In the genomic region with DNA sequence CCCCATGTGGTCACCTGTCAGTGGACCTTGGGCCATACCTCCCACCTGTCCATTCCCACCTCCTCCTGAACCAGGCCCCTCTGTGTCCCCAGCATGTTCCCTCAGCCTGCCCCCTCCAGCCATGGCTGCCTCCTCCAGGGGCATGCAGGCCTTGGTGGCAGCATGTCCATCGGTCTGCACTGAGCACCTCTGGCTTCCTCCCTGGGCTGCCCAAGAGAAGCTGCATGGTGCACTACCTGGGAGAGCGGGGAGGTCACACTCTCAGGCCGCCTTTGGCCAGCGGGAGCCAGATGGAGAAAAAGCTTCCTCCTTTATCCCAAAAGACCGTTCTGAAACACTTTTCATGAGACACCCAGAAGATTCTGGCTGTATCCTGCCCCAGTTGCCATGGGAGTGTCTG, we compare ENCODE assay signal across 33 cellular contexts.
"Had no signal": no experiment of that assay in that cellular context is flagged by ENCODE, and none has a peak within 500 bp of the region (broad histone marks: within the 10 kb centered on the region; RNA-seq: fewer than 3 reads in every experiment).

No MANE protein-coding gene starts in this region.

- H3K4me3 Mint-ChIP-seq: activated B cell treated with CpG ODN at 0.5 μM for 24 hours; activated CD4-positive, alpha-beta memory T cell treated with anti-CD3 and anti-CD28 coated beads for 36 hours; activated CD4-positive, alpha-beta T cell treated with anti-CD3 and anti-CD28 coated beads, Interleukin-2, amount 10 ng/mL, durations not matched to agents 24 days and 14 days; activated CD8-positive, alpha-beta memory T cell treated with anti-CD3 and anti-CD28 coated beads, Interleukin-2, amount 10 ng/mL, durations not matched to agents 7 days and 5 days; activated CD8-positive, alpha-beta T cell treated with anti-CD3 and anti-CD28 coated beads, Interleukin-2, amount 10 ng/mL, durations not matched to agents 7 days and 5 days; activated naive CD4-positive, alpha-beta T cell treated with anti-CD3 and anti-CD28 coated beads for 36 hours; activated naive CD4-positive, alpha-beta T cell treated with anti-CD3 and anti-CD28 coated beads, Interleukin-2, amount 50 U/mL, for 24 hours; activated naive CD8-positive, alpha-beta T cell treated with anti-CD3 and anti-CD28 coated beads for 36 hours; activated naive CD8-positive, alpha-beta T cell treated with anti-CD3 and anti-CD28 coated beads, Interleukin-2, amount 50 U/mL, for 24 hours; activated T-helper 1 cell treated with anti-CD3 and anti-CD28 coated beads, Interleukin-12 subunit alpha, Interleukin-12 subunit beta, Interleukin-2, Interleukin-4 antibody, amounts not matched to agents 30 ng/mL and 10 ng/mL and 1 ng/mL, durations not matched to agents 14 hours and 24 hours and 36 hours; dendritic cell treated with granulocyte-macrophage colony-stimulating factor and Interleukin-4, amounts not matched to agents 40 ng/mL and 50 ng/mL, for 4 days; endodermal cell; T-helper 17 cell; T-helper 2 cell treated with Interferon-gamma antibody and Interleukin-4, amounts not matched to agents 5 μg/mL and 100 μg/mL, for 36 hours had no signal

- H3K9me3 ChIP-seq: adrenal gland, body of pancreas had no signal

- H3K4me3 ChIP-seq: adrenal gland, body of pancreas, coronary artery, dorsolateral prefrontal cortex had no signal

- H3K36me3 Mint-ChIP-seq: activated CD4-positive, alpha-beta memory T cell treated with anti-CD3 and anti-CD28 coated beads for 36 hours; activated CD8-positive, alpha-beta memory T cell treated with anti-CD3 and anti-CD28 coated beads, Interleukin-2, amount 10 ng/mL, durations not matched to agents 7 days and 5 days; activated naive CD4-positive, alpha-beta T cell treated with anti-CD3 and anti-CD28 coated beads, Interleukin-2, amount 50 U/mL, for 24 hours; activated naive CD8-positive, alpha-beta T cell treated with anti-CD3 and anti-CD28 coated beads for 36 hours had no signal

- H3K27me3 ChIP-seq: body of pancreas had no signal

- H3K27ac Mint-ChIP-seq: activated B cell treated with CpG ODN at 0.5 μM for 24 hours; activated CD4-positive, alpha-beta memory T cell treated with anti-CD3 and anti-CD28 coated beads for 36 hours; activated CD4-positive, alpha-beta T cell treated with anti-CD3 and anti-CD28 coated beads, Interleukin-2, amount 10 ng/mL, durations not matched to agents 24 days and 14 days; activated CD8-positive, alpha-beta memory T cell treated with anti-CD3 and anti-CD28 coated beads, Interleukin-2, amount 10 ng/mL, durations not matched to agents 7 days and 5 days; activated CD8-positive, alpha-beta T cell treated with anti-CD3 and anti-CD28 coated beads, Interleukin-2, amount 10 ng/mL, durations not matched to agents 7 days and 5 days; activated naive CD4-positive, alpha-beta T cell treated with anti-CD3 and anti-CD28 coated beads for 36 hours; activated naive CD4-positive, alpha-beta T cell treated with anti-CD3 and anti-CD28 coated beads, Interleukin-2, amount 50 U/mL, for 24 hours; activated naive CD8-positive, alpha-beta T cell treated with anti-CD3 and anti-CD28 coated beads for 36 hours; activated naive CD8-positive, alpha-beta T cell treated with anti-CD3 and anti-CD28 coated beads, Interleukin-2, amount 50 U/mL, for 24 hours; activated T-helper 1 cell treated with anti-CD3 and anti-CD28 coated beads, Interleukin-12 subunit alpha, Interleukin-12 subunit beta, Interleukin-2, Interleukin-4 antibody, amounts not matched to agents 30 ng/mL and 10 ng/mL and 1 ng/mL, durations not matched to agents 14 hours and 24 hours and 36 hours; activated T-helper 2 cell treated with anti-CD3 and anti-CD28 coated beads, Interferon-gamma antibody, Interleukin-2, Interleukin-4, amounts not matched to agents 10 μg/mL and 5 μg/mL and 100 μg/mL, durations not matched to agents 14 hours and 24 hours and 36 hours; dendritic cell treated with granulocyte-macrophage colony-stimulating factor and Interleukin-4, amounts not matched to agents 40 ng/mL and 50 ng/mL, for 4 days; endodermal cell; T-helper 17 cell; T-helper 2 cell treated with Interferon-gamma antibody and Interleukin-4, amounts not matched to agents 5 μg/mL and 100 μg/mL, for 36 hours had no signal

- H3K4me1 ChIP-seq: adrenal gland had no signal

- H3K36me3 ChIP-seq: adrenal gland, WERI-Rb-1 had no signal

- H3K9me3 Mint-ChIP-seq: activated B cell treated with CpG ODN at 0.5 μM for 24 hours; activated CD4-positive, alpha-beta memory T cell treated with anti-CD3 and anti-CD28 coated beads for 36 hours; activated CD4-positive, alpha-beta T cell treated with anti-CD3 and anti-CD28 coated beads, Interleukin-2, amount 10 ng/mL, durations not matched to agents 24 days and 14 days; activated naive CD4-positive, alpha-beta T cell treated with anti-CD3 and anti-CD28 coated beads for 36 hours; activated naive CD4-positive, alpha-beta T cell treated with anti-CD3 and anti-CD28 coated beads, Interleukin-2, amount 50 U/mL, for 24 hours; activated naive CD8-positive, alpha-beta T cell treated with anti-CD3 and anti-CD28 coated beads for 36 hours; activated naive CD8-positive, alpha-beta T cell treated with anti-CD3 and anti-CD28 coated beads, Interleukin-2, amount 50 U/mL, for 24 hours; activated T-helper 1 cell treated with anti-CD3 and anti-CD28 coated beads, Interleukin-12 subunit alpha, Interleukin-12 subunit beta, Interleukin-2, Interleukin-4 antibody, amounts not matched to agents 30 ng/mL and 10 ng/mL and 1 ng/mL, durations not matched to agents 14 hours and 24 hours and 36 hours; activated T-helper 2 cell treated with anti-CD3 and anti-CD28 coated beads, Interferon-gamma antibody, Interleukin-2, Interleukin-4, amounts not matched to agents 10 μg/mL and 5 μg/mL and 100 μg/mL, durations not matched to agents 14 hours and 24 hours and 36 hours; dendritic cell treated with granulocyte-macrophage colony-stimulating factor and Interleukin-4, amounts not matched to agents 40 ng/mL and 50 ng/mL, for 4 days; endodermal cell; T-helper 2 cell treated with Interferon-gamma antibody and Interleukin-4, amounts not matched to agents 5 μg/mL and 100 μg/mL, for 36 hours had no signal

- H3K27ac ChIP-seq: adrenal gland, body of pancreas, coronary artery, dorsolateral prefrontal cortex, WERI-Rb-1 had no signal

- DNase-seq: activated B cell treated with CpG ODN at 0.5 μM for 24 hours; activated CD4-positive, alpha-beta memory T cell treated with anti-CD3 and anti-CD28 coated beads for 36 hours; activated CD4-positive, alpha-beta T cell treated with anti-CD3 and anti-CD28 coated beads, Interleukin-2, amount 10 ng/mL, durations not matched to agents 24 days and 14 days; activated CD8-positive, alpha-beta memory T cell treated with anti-CD3 and anti-CD28 coated beads, Interleukin-2, amount 10 ng/mL, durations not matched to agents 7 days and 5 days; activated CD8-positive, alpha-beta memory T cell treated with anti-CD3 and anti-CD28 coated beads, Interleukin-2, amount 50 U/mL, for 4 hours; activated CD8-positive, alpha-beta T cell treated with anti-CD3 and anti-CD28 coated beads, Interleukin-2, amount 10 ng/mL, durations not matched to agents 7 days and 5 days; activated effector memory CD4-positive, alpha-beta T cell treated with anti-CD3 and anti-CD28 coated beads, Interleukin-2, amount 50 U/mL, for 16 hours; activated naive CD4-positive, alpha-beta T cell treated with anti-CD3 and anti-CD28 coated beads for 36 hours; activated naive CD8-positive, alpha-beta T cell treated with anti-CD3 and anti-CD28 coated beads for 36 hours; activated naive CD8-positive, alpha-beta T cell treated with anti-CD3 and anti-CD28 coated beads, Interleukin-2, amount 50 U/mL, for 24 hours; activated T-cell treated with anti-CD3 and anti-CD28 coated beads, Interleukin-2, amount 50 U/mL, for 1 hour; activated T-cell treated with anti-CD3 and anti-CD28 coated beads, Interleukin-2, amount 50 U/mL, for 48 hours; adrenal gland; amygdala; aorta; body of pancreas; cerebellar nuclear complex; dorsolateral prefrontal cortex; effector memory CD4-positive, alpha-beta T cell; endodermal cell; foreskin fibroblast; T-helper 1 cell; T-helper 17 cell; T1000; WERI-Rb-1 had no signal

- ATAC-seq: activated CD4-positive, CD25-positive, alpha-beta regulatory T cell treated with anti-CD3 and anti-CD28 coated beads, Interleukin-2, amount 50 U/mL, for 24 hours; activated CD8-positive, alpha-beta memory T cell treated with anti-CD3 and anti-CD28 coated beads, Interleukin-2, amount 10 ng/mL, durations not matched to agents 7 days and 5 days; activated CD8-positive, alpha-beta T cell treated with anti-CD3 and anti-CD28 coated beads, Interleukin-2, amount 10 ng/mL, durations not matched to agents 7 days and 5 days; activated naive CD8-positive, alpha-beta T cell treated with anti-CD3 and anti-CD28 coated beads, Interleukin-2, amount 50 U/mL, for 24 hours; body of pancreas; esophagus mucosa; T-helper 17 cell had no signal

- H3K4me1 Mint-ChIP-seq: activated B cell treated with CpG ODN at 0.5 μM for 24 hours; activated CD4-positive, alpha-beta T cell treated with anti-CD3 and anti-CD28 coated beads, Interleukin-2, amount 10 ng/mL, durations not matched to agents 24 days and 14 days; activated CD8-positive, alpha-beta memory T cell treated with anti-CD3 and anti-CD28 coated beads, Interleukin-2, amount 10 ng/mL, durations not matched to agents 7 days and 5 days; activated naive CD4-positive, alpha-beta T cell treated with anti-CD3 and anti-CD28 coated beads, Interleukin-2, amount 50 U/mL, for 24 hours; activated naive CD8-positive, alpha-beta T cell treated with anti-CD3 and anti-CD28 coated beads for 36 hours; activated naive CD8-positive, alpha-beta T cell treated with anti-CD3 and anti-CD28 coated beads, Interleukin-2, amount 50 U/mL, for 24 hours; endodermal cell; T-helper 17 cell had no signal
